ENCODE assay signal across 13 cellular contexts in genomic region chr7:112572669-112573301, GRCh38.
DNase-seq lines count a peak whose midpoint lies in the region; ATAC-seq, FAIRE-seq and TF ChIP-seq lines count a peak whose summit lies in the region.
"Had no signal": no experiment of that assay in that cellular context is flagged by ENCODE, and none has a peak within 500 bp of the region (broad histone marks: within the 10 kb centered on the region; RNA-seq: fewer than 3 reads in every experiment).

No MANE protein-coding gene starts in this region.

- no peaks in the 10 kb centered on the region for H3K36me3 ChIP-seq in prostate gland
- H3K36me3 ChIP-seq: SJCRH30 had no signal

- H3K27ac ChIP-seq in prostate gland = peak overlapping the region; percentile 25 to 49
- H3K27ac ChIP-seq: SJCRH30 had no signal

- no peaks in the 10 kb centered on the region for H3K4me1 ChIP-seq in prostate gland (replicated peaks)
- H3K4me1 ChIP-seq: SJCRH30 had no signal

- no peaks in the 10 kb centered on the region for H3K9me3 ChIP-seq in prostate gland
- H3K9me3 ChIP-seq: SJCRH30 had no signal

- DNase-seq in NCI-H2029 (lab: John Stamatoyannopoulos, UW) (peak; percentile 56), prostate gland (ENCODE audit: low spot score) (peak; percentile 93)
- DNase-seq: DND-41, mesenchymal stem cell, NCI-H1436, SJCRH30 had no signal

- H3K4me3 ChIP-seq in prostate gland = no peak overlapping the region
- H3K4me3 ChIP-seq: SJCRH30 had no signal

- intact Hi-C loops in prostate gland (cut with DNase I) = no loop called here

- TF ChIP-seq CTCF in prostate gland (IDR thresholded peaks at IDR 0.05) = no peak

- FAIRE-seq in colon (lab: Jason Lieb, UNC) = peak; percentile 92
- FAIRE-seq: astrocyte had no signal

- no peaks in the 10 kb centered on the region for H3K27me3 ChIP-seq in prostate gland (replicated peaks; ENCODE audit: insufficient read depth)
- H3K27me3 ChIP-seq: SJCRH30 had no signal

- TF ChIP-seq POLR2A in prostate gland (IDR thresholded peaks at IDR 0.05) = no peak

- WGBS in prostate gland = 17% methylated on average over 1 of the region's 1 CpG

- ATAC-seq in GM18498 (IDR thresholded peaks at IDR 0.05; ENCODE audit: unreplicated experiment) (peak; percentile 46), HG02588 (IDR thresholded peaks at IDR 0.05; ENCODE audit: unreplicated experiment) (no peak), HG03457 (IDR thresholded peaks at IDR 0.05; ENCODE audit: unreplicated experiment) (no peak), GM21825 (IDR thresholded peaks at IDR 0.05; ENCODE audit: unreplicated experiment) (no peak), GM19467 (IDR thresholded peaks at IDR 0.05; ENCODE audit: unreplicated experiment) (no peak)
